Comparison of ENCODE assay signal across 24 cellular contexts in genomic region chr5:73300520-73301207, GRCh38.
DNase-seq lines count a peak whose midpoint lies in the region; ATAC-seq, FAIRE-seq and TF ChIP-seq lines count a peak whose summit lies in the region.
"Had no signal": no experiment of that assay in that cellular context is flagged by ENCODE, and none has a peak within 500 bp of the region (broad histone marks: within the 10 kb centered on the region; RNA-seq: fewer than 3 reads in every experiment).

No MANE protein-coding gene starts in this region.

- TF ChIP-seq RAD21 in HepG2 (CRISPR knock-in tag; IDR thresholded peaks at IDR 0.05) = no peak

- TF ChIP-seq CTCF in HepG2 (CRISPR knock-in tag; IDR thresholded peaks at IDR 0.05) (no peak), right lobe of liver (IDR thresholded peaks at IDR 0.05) (no peak), brain (conservative IDR thresholded peaks at IDR 0.05) (no peak)

- H3K27ac ChIP-seq in HepG2 (ENCODE audit: extremely low read length, insufficient read depth, low read length) (no peak overlapping the region), right lobe of liver (no peak overlapping the region)
- H3K27ac ChIP-seq: breast epithelium, coronary artery, pancreas had no signal

- WGBS in HepG2 (ENCODE audit: low lambda C conversion rate) = 22% methylated on average over 33 of the region's 34 CpGs
- 7% methylated on average over 27 of the region's 34 CpGs for whole genome bisulfite sequencing in right lobe of liver (ENCODE audit: insufficient coverage, low coverage, low lambda C conversion rate, missing lambda C conversion rate)

- FAIRE-seq in HepG2 (lab: Jason Lieb, UNC) = no peak
- FAIRE-seq: endometrium, pancreas had no signal

- in situ Hi-C loops in HepG2 (cut with HindIII; ENCODE audit: extremely low pct_ligation_motif_present, low pct_unique_long_range_greater_than_20kb) = no loop called here
- in situ Hi-C loops in ACHN (cut with HindIII; ENCODE audit: low pct_ligation_motif_present, low pct_unique_long_range_greater_than_20kb, low sequenced_read_pairs) = no loop called here

- POLR2A ChIA-PET in HepG2 (lab: Yijun Ruan, JAX) = no interaction called here

- peaks cover 8 to 90% of the 10 kb centered on the region in 2 experiments for H3K27me3 ChIP-seq in HepG2 (ENCODE audit: control insufficient read depth in 1 of 2, insufficient read depth in 2 of 2, low read length in 2 of 2)
- H3K27me3 ChIP-seq in right lobe of liver = peaks cover 33 to 68% of the 10 kb centered on the region in 2 donors

- no peak overlapping the region for H2AFZ ChIP-seq in HepG2 (ENCODE audit: low read length)

- peak overlapping the region in 4 of 5 experiments; percentile 1 to 75 (median 36) for H3K4me3 Mint-ChIP-seq in brain
- H3K4me3 Mint-ChIP-seq: CD8-positive, alpha-beta T cell had no signal

- DNase-seq in HepG2 (ENCODE audit: low spot score) = no peak
- no peak for DNase-seq in right lobe of liver
- peak; percentile 85 for DNase-seq in left kidney (ENCODE audit: low read depth, low spot score)
- DNase-seq in SHP77 (lab: John Stamatoyannopoulos, UW) = no peak
- no peak for DNase-seq in stimulated activated CD4-positive, alpha-beta T cell treated with anti-CD3 and anti-CD28 coated beads, Interleukin-4, amount 100 ng/mL, for 24 hours
- DNase-seq in effector CD4-positive, alpha-beta T cell = no peak
- DNase-seq in ACHN = no peak
- DNase-seq: activated CD4-positive, CD25-positive, alpha-beta regulatory T cell; activated effector memory CD4-positive, alpha-beta T cell treated with Interleukin-2 at 50 U/mL for 16 hours; CD8-positive, alpha-beta T cell; DND-41; islet precursor cell; KG1; mammary epithelial cell; NCI-H1694; NCI-H2227 treated with DMSO at 0.1 percent for 48 hours; pancreas; stimulated activated CD4-positive, alpha-beta T cell treated with anti-CD3 and anti-CD28 coated beads, Interleukin-1b, Interleukin-23, amount 100 ng/mL, for 48 hours; stimulated activated naive B cell treated with anti-CD40 and anti-IgM and Interleukin-4, amounts not matched to agents 10 μg/mL and 1 μg/mL and 100 μg/mL, for 72 hours had no signal

- H3K27me3 Mint-ChIP-seq in brain = peaks cover 100% of the 10 kb centered on the region

- H3K4me2 ChIP-seq in HepG2 (ENCODE audit: low read depth, low read length) = no peak overlapping the region

- BruUV-seq in HepG2 (replicated peaks; lab: Mats Ljungman, UMichigan) = no TSS peak

- no peaks in the 10 kb centered on the region for H3K36me3 Mint-ChIP-seq in brain
- H3K36me3 Mint-ChIP-seq: CD8-positive, alpha-beta T cell had no signal

- ATAC-seq in HepG2 (no peak), right lobe of liver (no peak)
- ATAC-seq: CD8-positive, alpha-beta T cell; pancreas; stimulated activated naive B cell treated with anti-CD40 and anti-IgM and Interleukin-4, amounts not matched to agents 10 μg/mL and 1 μg/mL and 100 μg/mL, for 72 hours had no signal

- peaks cover 0 to 28% (median 8%) of the 10 kb centered on the region in 5 experiments for H3K9me3 Mint-ChIP-seq in brain
- H3K9me3 Mint-ChIP-seq: CD8-positive, alpha-beta T cell had no signal

- TF ChIP-seq EP300 in HepG2 (IDR thresholded peaks at IDR 0.05; ENCODE audit: low read depth in 2 of 2, low read length in 2 of 2) (no peak), HepG2 (CRISPR knock-in tag; IDR thresholded peaks at IDR 0.05; ENCODE audit: borderline replicate concordance) (no peak)

- no peaks in the 10 kb centered on the region for H3K4me1 ChIP-seq in HepG2 (ENCODE audit: insufficient read depth, low read length)
- H3K4me1 ChIP-seq in right lobe of liver = peaks cover 0 to 13% (median 0%) of the 10 kb centered on the region in 4 donors
- H3K4me1 ChIP-seq: breast epithelium, HAP-1 had no signal

- TF ChIP-seq POLR2A in HepG2 (IDR thresholded peaks at IDR 0.05; ENCODE audit: insufficient read depth in 1 of 2, low read depth in 2 of 2, low read length in 2 of 2) (no peak), right lobe of liver (IDR thresholded peaks at IDR 0.05) (no peak)

- H3K79me2 ChIP-seq in HepG2 (ENCODE audit: insufficient read depth, low read length) = no peaks in the 10 kb centered on the region

- H3K9me3 ChIP-seq in HepG2 (ENCODE audit: low read length) (no peaks in the 10 kb centered on the region), right lobe of liver (no peaks in the 10 kb centered on the region)
- H3K9me3 ChIP-seq: breast epithelium, pancreas had no signal

- H3K36me3 ChIP-seq in HepG2 (replicated peaks in 1 of 2; ENCODE audit: control insufficient read depth in 1 of 2, insufficient read depth in 2 of 2, low read length in 2 of 2) (no peaks in the 10 kb centered on the region), right lobe of liver (no peaks in the 10 kb centered on the region)
- H3K36me3 ChIP-seq: breast epithelium, HAP-1, pancreas had no signal

- H3K4me1 Mint-ChIP-seq in brain = peaks cover 24% of the 10 kb centered on the region

- CTCF ChIA-PET in HepG2 (lab: Yijun Ruan, JAX; ENCODE audit: low intra/inter-chr PET ratio, low total read pairs) = no interaction called here

- H3K4me3 ChIP-seq in HepG2 (replicated peaks in 1 of 3; ENCODE audit: insufficient read depth in 1 of 3, low read depth in 2 of 3, low read length in 3 of 3) (no peak overlapping the region), right lobe of liver (no peak overlapping the region)
- H3K4me3 ChIP-seq: breast epithelium, HAP-1, pancreas had no signal

- H4K20me1 ChIP-seq in HepG2 (ENCODE audit: insufficient read depth, low read length) = no peaks in the 10 kb centered on the region

- H3K27ac Mint-ChIP-seq in brain = no peak overlapping the region
- H3K27ac Mint-ChIP-seq: CD8-positive, alpha-beta T cell had no signal

- no peak overlapping the region for H3K9ac ChIP-seq in HepG2 (ENCODE audit: insufficient read depth, low read depth, low read length)

- intact Hi-C loops in HepG2 (cut with micrococcal nuclease; ENCODE audit: unreplicated experiment) (no loop called here), right lobe of liver (cut with DNase I) (no loop called here)

TF ChIP-seq in HepG2, 621 proteins besides CTCF, POLR2A, EP300 and RAD21:
- TF ChIP-seq EZH2 (conservative IDR thresholded peaks at IDR 0.05; ENCODE audit: low read depth, low read length) = peak; percentile 61; the same call in 1 of the 2 replicates
- TF ChIP-seq ASH2L (IDR thresholded peaks at IDR 0.05; ENCODE audit: insufficient read length, low read depth, low read length) = no peak
